ENCODE assay signal across 19 cellular contexts in the genomic region with DNA sequence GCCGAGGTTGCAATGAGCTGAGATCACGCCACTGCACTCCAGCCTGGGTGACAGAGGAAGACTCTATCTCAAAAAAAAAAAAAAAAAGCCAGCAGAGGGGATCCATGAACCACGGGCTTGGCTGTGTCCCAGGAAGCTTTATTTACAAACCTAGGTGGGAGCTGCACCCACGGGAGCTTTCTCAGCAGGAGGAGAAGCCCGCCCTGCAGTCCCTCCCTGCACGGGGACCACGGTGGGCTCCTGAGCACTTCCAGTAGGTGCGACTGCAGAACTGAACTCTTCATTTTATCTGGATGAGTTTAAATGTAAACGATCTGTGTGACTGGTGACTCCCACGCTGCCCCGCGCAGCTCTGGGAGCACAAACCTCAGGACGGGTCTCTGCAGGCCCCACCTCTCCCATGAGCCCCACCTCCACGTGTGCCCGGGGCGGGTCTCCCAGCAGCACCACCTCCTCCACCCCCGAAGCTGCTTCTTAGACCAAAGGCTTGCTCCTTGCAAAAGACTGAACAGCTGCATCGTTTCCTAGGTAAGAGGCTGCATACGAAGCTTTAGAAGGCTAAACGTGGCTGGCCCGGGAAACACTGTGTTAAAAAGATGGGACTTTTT.
A peak's percentile ranks its signal among the peaks of the same experiment; 100 is the strongest.
DNase-seq lines count a peak whose midpoint lies in the region; ATAC-seq and TF ChIP-seq lines count a peak whose summit lies in the region.
"Had no signal": no experiment of that assay in that cellular context is flagged by ENCODE, and none has a peak within 500 bp of the region (broad histone marks: within the 10 kb centered on the region; RNA-seq: fewer than 3 reads in every experiment).

No MANE protein-coding gene starts in this region.

- DNase-seq in activated T-cell treated with anti-CD3 and anti-CD28 coated beads, Interleukin-2, amount 50 U/mL, for 24 hours = peak; percentile 11
- DNase-seq in activated T-cell treated with anti-CD3 and anti-CD28 coated beads, Interleukin-2, amount 50 U/mL, for 72 hours = no peak
- DNase-seq in NB4 (ENCODE audit: low read depth) (peak; percentile 20), colonic mucosa (peak; percentile 7), neuronal stem cell (ENCODE audit: low spot score) (peak; percentile 21), NCI-H1417 treated with DMSO at 0.1 percent for 48 hours (lab: John Stamatoyannopoulos, UW) (no peak), MG63 (no peak)
- no peak for DNase-seq in activated CD8-positive, alpha-beta T cell treated with anti-CD3 and anti-CD28 coated beads for 36 hours
- DNase-seq: activated CD4-positive, CD25-positive, alpha-beta regulatory T cell treated with anti-CD3 and anti-CD28 coated beads, Interleukin-2, amount 50 U/mL, for 72 hours; activated T-cell treated with anti-CD3 and anti-CD28 coated beads, Interleukin-2, amount 50 U/mL, for 1 hour; CD8-positive, alpha-beta memory T cell; effector CD8-positive, alpha-beta T cell; GOT3; left cardiac atrium; NCI-H446 had no signal

- POLR2A ChIA-PET in activated CD8-positive, alpha-beta T cell treated with anti-CD3 and anti-CD28 coated beads for 36 hours (lab: Charles Lee) = no interaction called here

- no peak overlapping the region for H2BK5ac ChIP-seq in neuronal stem cell (ENCODE audit: low read length)

- no peak for TF ChIP-seq POLR2A in NB4 (IDR thresholded peaks at IDR 0.05; ENCODE audit: extremely low read depth, insufficient read length)

- H3K4me1 Mint-ChIP-seq in activated T-cell treated with anti-CD3 and anti-CD28 coated beads, Interleukin-2, amount 50 U/mL, for 24 hours (ENCODE audit: low read depth) = peaks cover 2% of the 10 kb centered on the region
- peaks cover 6% of the 10 kb centered on the region for H3K4me1 Mint-ChIP-seq in activated T-cell treated with anti-CD3 and anti-CD28 coated beads, Interleukin-2, amount 50 U/mL, for 72 hours (ENCODE audit: low read depth)
- H3K4me1 Mint-ChIP-seq in activated CD8-positive, alpha-beta T cell treated with anti-CD3 and anti-CD28 coated beads for 36 hours (ENCODE audit: low read depth) = no peaks in the 10 kb centered on the region

- no peak overlapping the region for H3K23ac ChIP-seq in neuronal stem cell (ENCODE audit: low read depth, low read length, poor library complexity)

- no peak for ATAC-seq in activated T-cell treated with anti-CD3 and anti-CD28 coated beads, Interleukin-2, amount 50 U/mL, for 72 hours (replicated peaks in 1 of 2)
- no peak for ATAC-seq in activated CD8-positive, alpha-beta T cell treated with anti-CD3 and anti-CD28 coated beads for 36 hours

- H3K27ac Mint-ChIP-seq in activated T-cell treated with anti-CD3 and anti-CD28 coated beads, Interleukin-2, amount 50 U/mL, for 24 hours = no peak overlapping the region
- no peak overlapping the region for H3K27ac Mint-ChIP-seq in activated T-cell treated with anti-CD3 and anti-CD28 coated beads, Interleukin-2, amount 50 U/mL, for 72 hours
- H3K27ac Mint-ChIP-seq in activated CD8-positive, alpha-beta T cell treated with anti-CD3 and anti-CD28 coated beads for 36 hours = no peak overlapping the region
- H3K27ac Mint-ChIP-seq: CD8-positive, alpha-beta memory T cell had no signal

- H4K91ac ChIP-seq in neuronal stem cell (ENCODE audit: low read depth, low read length, poor library complexity) = no peak overlapping the region

- peak overlapping the region; percentile 50 for H2BK12ac ChIP-seq in neuronal stem cell (ENCODE audit: low read length)

- H3K18ac ChIP-seq in neuronal stem cell (ENCODE audit: low read length) = peak overlapping the region; percentile 24

- H3K9me3 Mint-ChIP-seq in activated T-cell treated with anti-CD3 and anti-CD28 coated beads, Interleukin-2, amount 50 U/mL, for 24 hours = no peaks in the 10 kb centered on the region
- peaks cover 4 to 6% of the 10 kb centered on the region in 2 donors for H3K9me3 Mint-ChIP-seq in activated T-cell treated with anti-CD3 and anti-CD28 coated beads, Interleukin-2, amount 50 U/mL, for 72 hours
- H3K9me3 Mint-ChIP-seq in activated CD8-positive, alpha-beta T cell treated with anti-CD3 and anti-CD28 coated beads for 36 hours = no peaks in the 10 kb centered on the region

- WGBS in neuronal stem cell (ENCODE audit: extremely low coverage in 2 of 2, insufficient read length in 2 of 2, insufficient replicate concordance in 1 of 2), 2 donors = no CpG with 5 or more reads among the region's 21 CpGs

- H3K4ac ChIP-seq in neuronal stem cell (ENCODE audit: low read length) = no peak overlapping the region

- peak overlapping the region; percentile 37 for H2AFZ ChIP-seq in neuronal stem cell (ENCODE audit: low read length)

- H3K4me3 ChIP-seq in NB4 (ENCODE audit: low read depth, low read length) = no peak overlapping the region
- no peak overlapping the region for H3K4me3 ChIP-seq in colonic mucosa
- no peak overlapping the region for H3K4me3 ChIP-seq in neuronal stem cell (ENCODE audit: low read length in 2 of 2)
- no peak overlapping the region for H3K4me3 ChIP-seq in MG63
- H3K4me3 ChIP-seq: breast epithelium, GM12878, pancreas, skin epidermis had no signal

- H3K14ac ChIP-seq in neuronal stem cell (ENCODE audit: low read length) = no peak overlapping the region

- CTCF ChIA-PET in activated CD8-positive, alpha-beta T cell treated with anti-CD3 and anti-CD28 coated beads for 36 hours (lab: Charles Lee) = interaction anchor here (0.9 to 2.8 kb wide), 9 partner anchors 11 to 968 kb away, joined by 3 to 19 read pairs (median 3); no protein-coding TSS in a partner anchor

- no peak overlapping the region for H3K4me2 ChIP-seq in neuronal stem cell (ENCODE audit: insufficient read depth, low read length, poor library complexity, severe bottlenecking)

- no peaks in the 10 kb centered on the region for H3K9me3 ChIP-seq in colonic mucosa
- H3K9me3 ChIP-seq in neuronal stem cell (replicated peaks in 1 of 2; ENCODE audit: control insufficient read depth in 2 of 2, insufficient read depth in 1 of 2, low read depth in 1 of 2, low read length in 2 of 2) = peaks cover 7 to 9% of the 10 kb centered on the region in 2 donors
- H3K9me3 ChIP-seq in MG63 = peaks cover 12% of the 10 kb centered on the region
- H3K9me3 ChIP-seq: pancreas had no signal

- H3K36me3 Mint-ChIP-seq in activated T-cell treated with anti-CD3 and anti-CD28 coated beads, Interleukin-2, amount 50 U/mL, for 24 hours (ENCODE audit: low read depth) = no peaks in the 10 kb centered on the region
- peaks cover 4% of the 10 kb centered on the region in 2 donors for H3K36me3 Mint-ChIP-seq in activated T-cell treated with anti-CD3 and anti-CD28 coated beads, Interleukin-2, amount 50 U/mL, for 72 hours (ENCODE audit: insufficient read depth in 2 of 2)
- no peaks in the 10 kb centered on the region for H3K36me3 Mint-ChIP-seq in activated CD8-positive, alpha-beta T cell treated with anti-CD3 and anti-CD28 coated beads for 36 hours (ENCODE audit: low read depth)

- H3K9ac ChIP-seq in colonic mucosa (ENCODE audit: low read depth in 2 of 2, low read length in 2 of 2) = no peak overlapping the region
- no peak overlapping the region for H3K9ac ChIP-seq in neuronal stem cell (ENCODE audit: low read depth, low read length, poor library complexity)

- no peak overlapping the region for H3K27ac ChIP-seq in colonic mucosa
- H3K27ac ChIP-seq in neuronal stem cell (replicated peaks; ENCODE audit: low read length) = no peak overlapping the region
- H3K27ac ChIP-seq: breast epithelium, pancreas, skin epidermis had no signal

- no peaks in the 10 kb centered on the region for H3K36me3 ChIP-seq in colonic mucosa
- H3K36me3 ChIP-seq in neuronal stem cell (replicated peaks in 1 of 2; ENCODE audit: control insufficient read depth in 2 of 2, insufficient read depth in 2 of 2, low read length in 2 of 2) = no peaks in the 10 kb centered on the region
- H3K36me3 ChIP-seq in MG63 = no peaks in the 10 kb centered on the region
- H3K36me3 ChIP-seq: breast epithelium, pancreas had no signal

- H3K4me3 Mint-ChIP-seq in activated T-cell treated with anti-CD3 and anti-CD28 coated beads, Interleukin-2, amount 50 U/mL, for 24 hours = no peak overlapping the region
- H3K4me3 Mint-ChIP-seq in activated T-cell treated with anti-CD3 and anti-CD28 coated beads, Interleukin-2, amount 50 U/mL, for 72 hours = no peak overlapping the region
- H3K4me3 Mint-ChIP-seq in activated CD8-positive, alpha-beta T cell treated with anti-CD3 and anti-CD28 coated beads for 36 hours = no peak overlapping the region

- no peaks in the 10 kb centered on the region for H3K4me1 ChIP-seq in colonic mucosa
- H3K4me1 ChIP-seq in neuronal stem cell (ENCODE audit: control insufficient read depth in 2 of 2, insufficient read depth in 1 of 2, low read depth in 1 of 2, low read length in 2 of 2) = peaks cover 6 to 20% of the 10 kb centered on the region in 2 donors
- H3K4me1 ChIP-seq: breast epithelium, pancreas had no signal

- H2AK5ac ChIP-seq in neuronal stem cell (ENCODE audit: low read depth, low read length) = peak overlapping the region; percentile 82

- H3K27me3 ChIP-seq in colonic mucosa (peaks cover 7% of the 10 kb centered on the region), neuronal stem cell (ENCODE audit: control insufficient read depth in 3 of 3, insufficient read depth in 3 of 3, low read depth in 1 of 3, low read length in 3 of 3) (no peaks in the 10 kb centered on the region), MG63 (peaks cover 6% of the 10 kb centered on the region; the same call in 1 of the 2 replicates)

- H2BK15ac ChIP-seq in neuronal stem cell (ENCODE audit: low read length) = no peak overlapping the region

- intact Hi-C loops in colonic mucosa (cut with DNase I) = loop anchor here (10.0 kb wide), 1 partner anchor 378 kb away; a partner anchor contains a TSS
- intact Hi-C loops in activated CD8-positive, alpha-beta T cell treated with anti-CD3 and anti-CD28 coated beads for 36 hours (cut with micrococcal nuclease) = loop anchor here (10.0 kb wide), 1 partner anchor 968 kb away; no protein-coding TSS in a partner anchor

- H4K8ac ChIP-seq in neuronal stem cell (ENCODE audit: low read depth, low read length) = no peak overlapping the region

- TF ChIP-seq CTCF in NB4 (IDR thresholded peaks at IDR 0.05; ENCODE audit: low read depth, low read length) = no peak
- no peak for TF ChIP-seq CTCF in colonic mucosa (IDR thresholded peaks at IDR 0.05)
- no peak for TF ChIP-seq CTCF in activated CD8-positive, alpha-beta T cell treated with anti-CD3 and anti-CD28 coated beads for 36 hours (IDR thresholded peaks at IDR 0.05)

- H2BK120ac ChIP-seq in neuronal stem cell (ENCODE audit: low read depth, low read length) = no peak overlapping the region

- no peaks in the 10 kb centered on the region for H3K79me1 ChIP-seq in neuronal stem cell (ENCODE audit: low read depth, low read length)

- peaks cover 59% of the 10 kb centered on the region for H3K27me3 Mint-ChIP-seq in activated T-cell treated with anti-CD3 and anti-CD28 coated beads, Interleukin-2, amount 50 U/mL, for 24 hours
- H3K27me3 Mint-ChIP-seq in activated T-cell treated with anti-CD3 and anti-CD28 coated beads, Interleukin-2, amount 50 U/mL, for 72 hours (ENCODE audit: low read depth) = peaks cover 16% of the 10 kb centered on the region
- H3K27me3 Mint-ChIP-seq in activated CD8-positive, alpha-beta T cell treated with anti-CD3 and anti-CD28 coated beads for 36 hours = peaks cover 22% of the 10 kb centered on the region

Comparison
In these comparisons a context has a peak if more than half of its experiments do, and no peak if none do; other contexts are left out.
1. DNase-seq: peak in activated T-cell treated with anti-CD3 and anti-CD28 coated beads, Interleukin-2, amount 50 U/mL, for 24 hours (single experiment), NB4 (single experiment), colonic mucosa (single experiment) and neuronal stem cell (single experiment); none in activated T-cell treated with anti-CD3 and anti-CD28 coated beads, Interleukin-2, amount 50 U/mL, for 72 hours (0 of 2), NCI-H1417 treated with DMSO at 0.1 percent for 48 hours (single experiment), activated CD8-positive, alpha-beta T cell treated with anti-CD3 and anti-CD28 coated beads for 36 hours (single experiment) and MG63 (single experiment).